ENCODE assay signal across 22 cellular contexts in genomic region chr16:86843812-86844211, GRCh38.
"Had no signal": no experiment of that assay in that cellular context is flagged by ENCODE, and none has a peak within 500 bp of the region (broad histone marks: within the 10 kb centered on the region; RNA-seq: fewer than 3 reads in every experiment).

No MANE protein-coding gene starts in this region.

- H3K36me3 ChIP-seq: heart left ventricle, neural progenitor cell, pancreas, suprapubic skin, thyroid gland, upper lobe of left lung, vagina had no signal

- H3K4me3 ChIP-seq: coronary artery, heart left ventricle, neural progenitor cell, pancreas, smooth muscle cell, suprapubic skin, thyroid gland, upper lobe of left lung, vagina had no signal

- H3K4me1 Mint-ChIP-seq: stimulated activated effector memory CD8-positive, alpha-beta T cell treated with anti-CD3 and anti-CD28 coated beads, Interleukin-12 subunit alpha, Interleukin-12 subunit beta, amount 100 ng/mL, for 72 hours had no signal

- H3K4me3 Mint-ChIP-seq: naive thymus-derived CD4-positive, alpha-beta T cell; neural progenitor cell; stimulated activated effector memory CD8-positive, alpha-beta T cell treated with anti-CD3 and anti-CD28 coated beads, Interleukin-12 subunit alpha, Interleukin-12 subunit beta, amount 100 ng/mL, for 72 hours had no signal

- H3K36me3 Mint-ChIP-seq: neural progenitor cell; stimulated activated effector memory CD8-positive, alpha-beta T cell treated with anti-CD3 and anti-CD28 coated beads, Interleukin-12 subunit alpha, Interleukin-12 subunit beta, amount 100 ng/mL, for 72 hours had no signal

- H3K27ac Mint-ChIP-seq: neural progenitor cell; progenitor cell of endocrine pancreas; stimulated activated effector memory CD8-positive, alpha-beta T cell treated with anti-CD3 and anti-CD28 coated beads, Interleukin-12 subunit alpha, Interleukin-12 subunit beta, amount 100 ng/mL, for 72 hours had no signal

- H3K9me3 Mint-ChIP-seq: stimulated activated effector memory CD8-positive, alpha-beta T cell treated with anti-CD3 and anti-CD28 coated beads, Interleukin-12 subunit alpha, Interleukin-12 subunit beta, amount 100 ng/mL, for 72 hours had no signal

- H3K27me3 ChIP-seq: heart left ventricle, neural progenitor cell, pancreas, thyroid gland, upper lobe of left lung, vagina had no signal

- FAIRE-seq: frontal cortex, islet of Langerhans, pancreas had no signal

- DNase-seq: effector CD8-positive, alpha-beta T cell; heart left ventricle; hypothalamus; kidney glomerular epithelial cell; naive thymus-derived CD4-positive, alpha-beta T cell; occipital lobe; pancreas; right cardiac atrium; stimulated activated CD4-positive, alpha-beta T cell treated with anti-CD3 and anti-CD28 coated beads, Interleukin-4, amount 100 ng/mL, for 1 hour; stimulated activated CD8-positive, alpha-beta memory T cell treated with anti-CD3 and anti-CD28 coated beads, Interleukin-4, amount 100 ng/mL, for 48 hours; stimulated activated naive CD8-positive, alpha-beta T cell treated with anti-CD3 and anti-CD28 coated beads, Interleukin-15, Interleukin-2, amounts not matched to agents 100 U/mL and 50 U/mL, for 24 hours; thyroid gland had no signal
